Comparison of ENCODE assay signal across 17 cellular contexts in the genomic region with DNA sequence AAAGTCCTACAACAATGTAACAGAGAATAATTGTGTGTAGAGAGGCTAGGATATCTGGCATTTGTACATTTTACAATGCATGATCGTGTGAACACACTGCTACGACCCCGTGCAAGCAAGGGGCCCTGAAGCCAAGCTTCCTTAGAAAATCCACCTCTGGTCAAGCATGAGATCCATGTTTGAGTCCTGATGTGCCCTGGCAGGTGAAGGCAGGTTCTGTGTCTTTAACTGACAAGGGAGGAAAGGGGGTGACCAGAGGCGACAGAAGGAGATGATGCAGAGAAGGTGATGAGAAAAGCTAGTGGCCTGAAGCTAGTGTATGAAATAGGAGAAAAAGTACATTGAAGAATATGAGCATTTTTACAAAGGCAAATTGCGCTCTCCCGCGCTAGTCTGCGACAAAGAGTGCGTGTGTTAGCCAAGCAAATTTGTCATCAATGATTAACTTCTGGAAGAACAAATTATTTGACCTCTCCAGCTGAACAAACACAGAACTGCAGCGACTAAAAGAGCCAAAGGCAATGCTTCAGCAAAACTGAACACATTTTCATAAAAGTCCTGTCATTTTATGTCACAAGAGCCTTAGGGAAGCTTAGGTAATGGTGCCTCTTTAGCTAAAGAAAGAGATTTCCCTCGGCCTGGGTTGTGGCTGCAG.
A peak's percentile ranks its signal among the peaks of the same experiment; 100 is the strongest.
DNase-seq lines count a peak whose midpoint lies in the region; ATAC-seq and TF ChIP-seq lines count a peak whose summit lies in the region.
"Had no signal": no experiment of that assay in that cellular context is flagged by ENCODE, and none has a peak within 500 bp of the region (broad histone marks: within the 10 kb centered on the region; RNA-seq: fewer than 3 reads in every experiment).

No MANE protein-coding gene starts in this region.

- H3K9me3 ChIP-seq in left lung (peaks cover 0 to 6% of the 10 kb centered on the region in 2 donors), upper lobe of left lung (no peaks in the 10 kb centered on the region), mammary epithelial cell (replicated peaks; ENCODE audit: insufficient read depth, low read length) (no peaks in the 10 kb centered on the region)

- intact Hi-C loops in left lung (cut with DNase I): no loop called here
- intact Hi-C loops in mammary epithelial cell (cut with micrococcal nuclease): no loop called here

- H3K4me1 Mint-ChIP-seq in WTC11: peaks cover 75% of the 10 kb centered on the region
- H3K4me1 Mint-ChIP-seq: activated CD4-positive, alpha-beta T cell treated with anti-CD3 and anti-CD28 coated beads, Interleukin-2, amount 10 ng/mL, durations not matched to agents 24 days and 14 days; central memory CD8-positive, alpha-beta T cell had no signal

- no peak overlapping the region for H3K9ac ChIP-seq in mammary epithelial cell (ENCODE audit: insufficient read depth, low read length)

- H2AFZ ChIP-seq in mammary epithelial cell (ENCODE audit: low read depth, low read length): no peak overlapping the region

- no TSS peak for BruUV-seq in mammary epithelial cell (replicated peaks; lab: Mats Ljungman, UMichigan)

- ATAC-seq in WTC11 (no peak), left lung (peak; percentile 91), upper lobe of left lung (ENCODE audit: low FRiP score in 2 of 2) (peak; percentile 42 to 55)

- no peak for TF ChIP-seq CTCF in WTC11 (IDR thresholded peaks at IDR 0.05)
- no peak for TF ChIP-seq CTCF in left lung (IDR thresholded peaks at IDR 0.05)
- no peak for TF ChIP-seq CTCF in upper lobe of left lung (IDR thresholded peaks at IDR 0.05)
- TF ChIP-seq CTCF in mammary epithelial cell (conservative IDR thresholded peaks at IDR 0.05 in 1 of 2, IDR thresholded peaks at IDR 0.05 in 1 of 2; ENCODE audit: extremely low read depth in 1 of 2, insufficient read depth in 1 of 2, low read depth in 1 of 2, low read length in 2 of 2): no peak

- H3K36me3 ChIP-seq in left lung (no peaks in the 10 kb centered on the region), upper lobe of left lung (no peaks in the 10 kb centered on the region), mammary epithelial cell (ENCODE audit: insufficient read depth, low read length) (no peaks in the 10 kb centered on the region)

- H4K20me1 ChIP-seq in mammary epithelial cell (ENCODE audit: insufficient read depth, low read length): no peaks in the 10 kb centered on the region

- peak overlapping the region; percentile 70 for H3K27ac Mint-ChIP-seq in WTC11
- H3K27ac Mint-ChIP-seq: activated CD4-positive, alpha-beta T cell treated with anti-CD3 and anti-CD28 coated beads, Interleukin-2, amount 10 ng/mL, durations not matched to agents 24 days and 14 days; CD4-positive, alpha-beta T cell had no signal

- POLR2A ChIA-PET in WTC11 (lab: Charles Lee): no interaction called here

- peak overlapping the region in 1 of 2 donors; percentile 2 for H3K27ac ChIP-seq in left lung
- peak overlapping the region in 1 of 4 donors; percentile 43 for H3K27ac ChIP-seq in upper lobe of left lung
- H3K27ac ChIP-seq in mammary epithelial cell (ENCODE audit: insufficient read depth, low read depth, low read length): no peak overlapping the region

- CTCF ChIA-PET in WTC11 (lab: Charles Lee): no interaction called here
- CTCF ChIA-PET in mammary epithelial cell (lab: Charles Lee; ENCODE audit: low non-redundant PET): no interaction called here

- in situ Hi-C loops in mammary epithelial cell (cut with MboI; ENCODE audit: low sequenced_read_pairs in 2 of 2): no loop called here

- DNase-seq in NCI-H1092 treated with DMSO at 0.1 percent for 48 hours (lab: John Stamatoyannopoulos, UW) (peak; percentile 13), WTC11 (ENCODE audit: low spot score) (no peak), left lung (no peak), upper lobe of left lung (no peak), mammary epithelial cell (no peak), activated gamma-delta T cell treated with Interleukin-2 at 50 U/mL for 16 hours (no peak), RKO (ENCODE audit: low spot score) (no peak)
- DNase-seq: activated CD4-positive, alpha-beta T cell treated with anti-CD3 and anti-CD28 coated beads, Interleukin-2, amount 10 ng/mL, durations not matched to agents 24 days and 14 days; activated T-cell treated with anti-CD3 and anti-CD28 coated beads, Interleukin-2, amount 50 U/mL, for 1 hour; CD4-positive, alpha-beta T cell; IMR-90; islet precursor cell; NCI-H1694 treated with DMSO at 0.1 percent for 48 hours; SIG-M5; stimulated activated CD8-positive, alpha-beta memory T cell treated with anti-CD3 and anti-CD28 coated beads, Interleukin-4, amount 100 ng/mL, for 48 hours; trophoblast cell had no signal

- no peak overlapping the region for H3K4me2 ChIP-seq in mammary epithelial cell (ENCODE audit: insufficient read depth, low read depth, low read length)

- dilution Hi-C loops in mammary epithelial cell (cut with HindIII; ENCODE audit: low sequenced_read_pairs): no loop called here

- no peak for TF ChIP-seq EP300 in upper lobe of left lung (IDR thresholded peaks at IDR 0.05)

- no peaks in the 10 kb centered on the region for H3K79me2 ChIP-seq in mammary epithelial cell (ENCODE audit: insufficient read depth, low read length)

- H3K27me3 ChIP-seq in left lung: no peaks in the 10 kb centered on the region
- H3K27me3 ChIP-seq in upper lobe of left lung: no peaks in the 10 kb centered on the region
- no peaks in the 10 kb centered on the region for H3K27me3 ChIP-seq in mammary epithelial cell (ENCODE audit: insufficient read depth, low read length)

- no peaks in the 10 kb centered on the region for H3K4me1 ChIP-seq in left lung
- peaks cover 0 to 9% (median 0%) of the 10 kb centered on the region in 4 donors for H3K4me1 ChIP-seq in upper lobe of left lung
- no peaks in the 10 kb centered on the region for H3K4me1 ChIP-seq in mammary epithelial cell (ENCODE audit: insufficient read depth, low read length)

- no peak overlapping the region for H3K4me3 ChIP-seq in left lung
- H3K4me3 ChIP-seq in upper lobe of left lung: no peak overlapping the region
- no peak overlapping the region for H3K4me3 ChIP-seq in mammary epithelial cell (replicated peaks in 1 of 3; ENCODE audit: insufficient read depth in 1 of 3, low read depth in 2 of 3, low read length in 3 of 3)

- H3K4me3 Mint-ChIP-seq in WTC11: no peak overlapping the region
- H3K4me3 Mint-ChIP-seq: activated CD4-positive, alpha-beta T cell treated with anti-CD3 and anti-CD28 coated beads, Interleukin-2, amount 10 ng/mL, durations not matched to agents 24 days and 14 days; CD4-positive, alpha-beta T cell; central memory CD8-positive, alpha-beta T cell had no signal

- WGBS in upper lobe of left lung, 2 donors: 60 to 65% methylated on average over 11 of the region's 11 CpGs
- 84% methylated on average over 11 of the region's 11 CpGs for WGBS in mammary epithelial cell (ENCODE audit: low coverage, missing lambda C conversion rate)

- TF ChIP-seq POLR2A in upper lobe of left lung (IDR thresholded peaks at IDR 0.05): no peak

- H3K36me3 Mint-ChIP-seq in WTC11: peaks cover 13% of the 10 kb centered on the region

- H3K27me3 Mint-ChIP-seq in WTC11 (ENCODE audit: low read depth): no peaks in the 10 kb centered on the region

- peaks cover 13% of the 10 kb centered on the region for H3K9me3 Mint-ChIP-seq in WTC11
- H3K9me3 Mint-ChIP-seq: CD4-positive, alpha-beta T cell; central memory CD8-positive, alpha-beta T cell had no signal

TF ChIP-seq in WTC11, 78 proteins besides CTCF, POLR2A, EP300 and RAD21:
- TF ChIP-seq RELA (CRISPR knock-in tag; IDR thresholded peaks at IDR 0.05; ENCODE audit: borderline replicate concordance) (no peak), GABPB1 (CRISPR knock-in tag; IDR thresholded peaks at IDR 0.05) (0 out of 2 replicates have a peak, but pooled peaks have one; percentile 13)
TF ChIP-seq in WTC11: peak in this region for 1.
